30 cellular contexts compared by ENCODE assay signal in genomic region chr2:218761795-218762194, GRCh38. TPM values are rescaled to one million over a fixed set of nuclear protein-coding genes. Genes with fewer than 3 reads are reported as not detected.
DNase-seq lines count a peak whose midpoint lies in the region; ATAC-seq, FAIRE-seq and TF ChIP-seq lines count a peak whose summit lies in the region.
"Had no signal": no experiment of that assay in that cellular context is flagged by ENCODE, and none has a peak within 500 bp of the region (broad histone marks: within the 10 kb centered on the region; RNA-seq: fewer than 3 reads in every experiment).

No MANE protein-coding gene starts in this region.

- DNase-seq in NCI-H2171 treated with DMSO at 0.1 percent for 48 hours (lab: John Stamatoyannopoulos, UW) (peak; percentile 7), NCI-H2171 (lab: John Stamatoyannopoulos, UW) (no peak), HepG2 (ENCODE audit: low spot score) (no peak), right lobe of liver (no peak)
- DNase-seq: 8988T; ACHN; AML-193; BE2C; C1 segment of cervical spinal cord; Caco-2; Calu3; CD4-positive, alpha-beta memory T cell; CD4-positive, alpha-beta T cell; CD4-positive, CD25-positive, alpha-beta regulatory T cell; CD8-positive, alpha-beta memory T cell; CD8-positive, alpha-beta T cell; COR-L47; DMS 273 treated with DMSO at 0.1 percent for 48 hours; DMS153; DMS53; DMS79; DMS79 treated with DMSO at 0.1 percent for 48 hours; DND-41; EL had no signal

- H3K9ac ChIP-seq in HepG2 (ENCODE audit: insufficient read depth, low read depth, low read length), result no peak overlapping the region
- H3K9ac ChIP-seq: BLaER1; BLaER1 treated with 17β-estradiol and CSF1 and Interleukin-3, amounts not matched to agents 10 nM and 100 nM had no signal

- in situ Hi-C loops in HepG2 (cut with HindIII; ENCODE audit: extremely low pct_ligation_motif_present, low pct_unique_long_range_greater_than_20kb), result no loop called here

- TF ChIP-seq CTCF in HepG2 (CRISPR knock-in tag; IDR thresholded peaks at IDR 0.05), result no peak
- no peak for TF ChIP-seq CTCF in right lobe of liver (IDR thresholded peaks at IDR 0.05)

- no TSS peak for BruUV-seq in HepG2 (replicated peaks; lab: Mats Ljungman, UMichigan)

- no peak overlapping the region for H3K4me2 ChIP-seq in HepG2 (ENCODE audit: low read depth, low read length)
- H3K4me2 ChIP-seq: A549, BLaER1 had no signal

- TF ChIP-seq EP300 in HepG2 (IDR thresholded peaks at IDR 0.05; ENCODE audit: low read depth in 2 of 2, low read length in 2 of 2), result no peak
- no peak for TF ChIP-seq EP300 in HepG2 (CRISPR knock-in tag; IDR thresholded peaks at IDR 0.05; ENCODE audit: borderline replicate concordance)

- CTCF ChIA-PET in HepG2 (lab: Yijun Ruan, JAX; ENCODE audit: low intra/inter-chr PET ratio, low total read pairs), result no interaction called here

- no peaks in the 10 kb centered on the region for H4K20me1 ChIP-seq in HepG2 (ENCODE audit: insufficient read depth, low read length)
- H4K20me1 ChIP-seq: BLaER1; BLaER1 treated with 17β-estradiol and CSF1 and Interleukin-3, amounts not matched to agents 10 nM and 100 nM had no signal

- 98% methylated on average over 2 of the region's 2 CpGs for WGBS in HepG2 (ENCODE audit: low lambda C conversion rate)
- 100% methylated on average over 1 of the region's 2 CpGs for WGBS in right lobe of liver (ENCODE audit: insufficient coverage, low coverage, low lambda C conversion rate, missing lambda C conversion rate)

- TF ChIP-seq POLR2A in HepG2 (IDR thresholded peaks at IDR 0.05; ENCODE audit: insufficient read depth in 1 of 2, low read depth in 2 of 2, low read length in 2 of 2), result no peak
- no peak for TF ChIP-seq POLR2A in right lobe of liver (IDR thresholded peaks at IDR 0.05)

- intact Hi-C loops in HepG2 (cut with micrococcal nuclease; ENCODE audit: unreplicated experiment) (no loop called here), right lobe of liver (cut with DNase I) (no loop called here)

- H3K9me3 ChIP-seq in HepG2 (ENCODE audit: low read length), result no peaks in the 10 kb centered on the region
- H3K9me3 ChIP-seq in right lobe of liver, result no peaks in the 10 kb centered on the region
- H3K9me3 ChIP-seq: A549, BE2C, BLaER1, Caco-2 had no signal

- H3K27me3 ChIP-seq in HepG2 (ENCODE audit: control insufficient read depth in 1 of 2, insufficient read depth in 2 of 2, low read length in 2 of 2) (no peaks in the 10 kb centered on the region), right lobe of liver (no peaks in the 10 kb centered on the region)
- H3K27me3 ChIP-seq: BE2C; BLaER1; BLaER1 treated with 17β-estradiol and CSF1 and Interleukin-3, amounts not matched to agents 10 nM and 100 nM had no signal

- no peaks in the 10 kb centered on the region for H3K79me2 ChIP-seq in HepG2 (ENCODE audit: insufficient read depth, low read length)

- H3K4me3 ChIP-seq in HepG2 (replicated peaks in 1 of 3; ENCODE audit: insufficient read depth in 1 of 3, low read depth in 2 of 3, low read length in 3 of 3) (no peak overlapping the region), right lobe of liver (no peak overlapping the region)
- H3K4me3 ChIP-seq: A549; BLaER1; BLaER1 treated with 17β-estradiol and CSF1 and Interleukin-3, amounts not matched to agents 10 nM and 100 nM had no signal

- no peaks in the 10 kb centered on the region; a peak in 2 of 5 replicates for H3K36me3 ChIP-seq in HepG2 (replicated peaks in 1 of 2; ENCODE audit: control insufficient read depth in 1 of 2, insufficient read depth in 2 of 2, low read length in 2 of 2)
- no peaks in the 10 kb centered on the region for H3K36me3 ChIP-seq in right lobe of liver
- H3K36me3 ChIP-seq: BE2C had no signal

- FAIRE-seq in HepG2 (lab: Jason Lieb, UNC), result no peak
- FAIRE-seq: A549, D721Med had no signal

- H2AFZ ChIP-seq in HepG2 (ENCODE audit: low read length), result no peak overlapping the region

- H3K27ac ChIP-seq in HepG2 (ENCODE audit: extremely low read length, insufficient read depth, low read length) (no peak overlapping the region), right lobe of liver (no peak overlapping the region)
- H3K27ac ChIP-seq: 22Rv1; A549; BLaER1; BLaER1 treated with 17β-estradiol and CSF1 and Interleukin-3, amounts not matched to agents 10 nM and 100 nM; C4-2B had no signal

- ATAC-seq in HepG2, result no peak
- no peak for ATAC-seq in right lobe of liver
- ATAC-seq: A549; CD8-positive, alpha-beta T cell had no signal

- no peak for TF ChIP-seq RAD21 in HepG2 (CRISPR knock-in tag; IDR thresholded peaks at IDR 0.05)

- peaks cover 79% of the 10 kb centered on the region for H3K4me1 ChIP-seq in HepG2 (ENCODE audit: insufficient read depth, low read length)
- peaks cover 0 to 25% (median 11%) of the 10 kb centered on the region in 4 donors for H3K4me1 ChIP-seq in right lobe of liver
- H3K4me1 ChIP-seq: A549, BE2C, BLaER1, Caco-2 had no signal

- POLR2A ChIA-PET in HepG2 (lab: Yijun Ruan, JAX), result interaction anchor here (1.7 to 3.2 kb wide), 2 partner anchors 12 to 20 kb away, joined by 6 to 11 read pairs; partner anchors contain the start of gene CYP27A1

TF ChIP-seq in HepG2, 621 proteins besides CTCF, POLR2A, EP300 and RAD21:
- TF ChIP-seq ZSCAN20 (CRISPR knock-in tag; IDR thresholded peaks at IDR 0.05; ENCODE audit: borderline replicate concordance) (no peak), ZNF879 (CRISPR knock-in tag; IDR thresholded peaks at IDR 0.05) (no peak), RBM22 (optimal IDR thresholded peaks at IDR 0.05; ENCODE audit: low read length) (peak; percentile 29), ZNF766 (CRISPR knock-in tag; IDR thresholded peaks at IDR 0.05; ENCODE audit: borderline replicate concordance) (no peak)

RNA-seq across cellular contexts. Expression of gene CYP27A1, which starts 20.2 kb away (rescaled TPM):
- total RNA-seq in HepG2 (2016; rRNA removed; fragmentation: Illumina TruSeq; extraction: Trizol), result 106 and 157 TPM in 2 replicates
- 29.2 and 32.0 TPM in 2 replicates for total RNA-seq in HepG2 (2016; cell fraction: cytosol; rRNA removed; fragmentation: Illumina TruSeq; extraction: Trizol; ENCODE audit: low read depth)
- total RNA-seq in HepG2 (2016; cell fraction: insoluble cytoplasmic fraction; rRNA removed; fragmentation: Illumina TruSeq; extraction: Trizol), result 92.9 and 157 TPM in 2 replicates
- 59.2 and 68.0 TPM in 2 replicates for total RNA-seq in HepG2 (2016; cell fraction: membrane; rRNA removed; fragmentation: Illumina TruSeq; extraction: Trizol)
- total RNA-seq in HepG2 (2016; cell fraction: nucleus; rRNA removed; fragmentation: Illumina TruSeq; extraction: Trizol), result 124 and 147 TPM in 2 replicates
- 266 and 314 TPM in 2 replicates for polyA plus RNA-seq in HepG2 (2011; rRNA removed)
- 327 and 396 TPM in 2 replicates for polyA plus RNA-seq in HepG2 (2011; cell fraction: cytosol; rRNA removed)
- 158 and 203 TPM in 2 replicates for polyA plus RNA-seq in HepG2 (2011; cell fraction: nucleus; rRNA removed)
- polyA plus RNA-seq in HepG2 (2012), result 154 and 189 TPM in 2 replicates
- 34.9 and 39.0 TPM in 2 replicates for polyA plus RNA-seq in HepG2 (2016; cell fraction: cytosol; fragmentation: Illumina TruSeq; extraction: Trizol; ENCODE audit: low read depth)
- polyA plus RNA-seq in HepG2 (2016; cell fraction: insoluble cytoplasmic fraction; fragmentation: Illumina TruSeq; extraction: Trizol; ENCODE audit: low read depth), result 90.8 and 107 TPM in 2 replicates
- 49.2 and 51.3 TPM in 2 replicates for polyA plus RNA-seq in HepG2 (2016; cell fraction: membrane; fragmentation: Illumina TruSeq; extraction: Trizol; ENCODE audit: low read depth)
- polyA plus RNA-seq in HepG2 (2016; cell fraction: nucleus; fragmentation: Illumina TruSeq; extraction: Trizol; ENCODE audit: insufficient read depth, low read depth), result 203 and 207 TPM in 2 replicates
- 399 TPM in 1 of 2 replicates, not detected in the other for polyA minus RNA-seq in HepG2 (2011; rRNA and poly(A)+ RNA removed; ENCODE audit: low replicate concordance)
- polyA minus RNA-seq in HepG2 (2011; cell fraction: cytosol; rRNA and poly(A)+ RNA removed), result 113 and 138 TPM in 2 replicates
- polyA minus RNA-seq in HepG2 (2011; cell fraction: nucleus; rRNA and poly(A)+ RNA removed), result 86.3 and 96.4 TPM in 2 replicates
- total RNA-seq in right lobe of liver, result 100 to 1,000 TPM; 209 to 463 (median 238) TPM
- total RNA-seq: CD4-positive, CD25-positive, alpha-beta regulatory T cell; CD8-positive, alpha-beta T cell had no signal
- polyA plus RNA-seq: CD8-positive, alpha-beta memory T cell had no signal

RNA-seq across cellular contexts. Expression of gene TTLL4, which starts 51.2 kb away (rescaled TPM):
- total RNA-seq in HepG2 (2016; rRNA removed; fragmentation: Illumina TruSeq; extraction: Trizol), result 77.5 and 78.0 TPM in 2 replicates
- total RNA-seq in HepG2 (2016; cell fraction: cytosol; rRNA removed; fragmentation: Illumina TruSeq; extraction: Trizol; ENCODE audit: low read depth), result 26.9 and 32.1 TPM in 2 replicates
- 64.0 and 77.3 TPM in 2 replicates for total RNA-seq in HepG2 (2016; cell fraction: insoluble cytoplasmic fraction; rRNA removed; fragmentation: Illumina TruSeq; extraction: Trizol)
- 48.8 and 53.6 TPM in 2 replicates for total RNA-seq in HepG2 (2016; cell fraction: membrane; rRNA removed; fragmentation: Illumina TruSeq; extraction: Trizol)
- total RNA-seq in HepG2 (2016; cell fraction: nucleus; rRNA removed; fragmentation: Illumina TruSeq; extraction: Trizol), result 76.4 and 96.7 TPM in 2 replicates
- 84.6 and 85.5 TPM in 2 replicates for polyA plus RNA-seq in HepG2 (2011; rRNA removed)
- 56.8 and 57.9 TPM in 2 replicates for polyA plus RNA-seq in HepG2 (2011; cell fraction: cytosol; rRNA removed)
- 188 and 192 TPM in 2 replicates for polyA plus RNA-seq in HepG2 (2011; cell fraction: nucleus; rRNA removed)
- 71.9 and 80.9 TPM in 2 replicates for polyA plus RNA-seq in HepG2 (2012)
- 15.6 and 16.8 TPM in 2 replicates for polyA plus RNA-seq in HepG2 (2016; cell fraction: cytosol; fragmentation: Illumina TruSeq; extraction: Trizol; ENCODE audit: low read depth)
- 85.9 and 98.6 TPM in 2 replicates for polyA plus RNA-seq in HepG2 (2016; cell fraction: insoluble cytoplasmic fraction; fragmentation: Illumina TruSeq; extraction: Trizol; ENCODE audit: low read depth)
- 41.6 and 46.1 TPM in 2 replicates for polyA plus RNA-seq in HepG2 (2016; cell fraction: membrane; fragmentation: Illumina TruSeq; extraction: Trizol; ENCODE audit: low read depth)
- 172 and 200 TPM in 2 replicates for polyA plus RNA-seq in HepG2 (2016; cell fraction: nucleus; fragmentation: Illumina TruSeq; extraction: Trizol; ENCODE audit: insufficient read depth, low read depth)
- polyA minus RNA-seq in HepG2 (2011; rRNA and poly(A)+ RNA removed; ENCODE audit: low replicate concordance), result 60.1 and 174 TPM in 2 replicates
- 43.8 and 44.1 TPM in 2 replicates for polyA minus RNA-seq in HepG2 (2011; cell fraction: cytosol; rRNA and poly(A)+ RNA removed)
- polyA minus RNA-seq in HepG2 (2011; cell fraction: nucleus; rRNA and poly(A)+ RNA removed), result 158 and 170 TPM in 2 replicates
- total RNA-seq in right lobe of liver, result 10 to 100 TPM in 4 of 6 experiments, 1 to 10 TPM in 2; 8.2 to 14.8 (median 11.6) TPM
